In genomic region chr3:126540946-126541627, GRCh38 we compare ENCODE assay signal across 1 cellular context.
TF ChIP-seq lines count a peak whose summit lies in the region.

No MANE protein-coding gene starts in this region.

TF ChIP-seq in IMR-90, 13 proteins besides CTCF, POLR2A, EP300 and RAD21:
- TF ChIP-seq NFE2L2 (IDR thresholded peaks at IDR 0.05; ENCODE audit: low read depth, low read length), result no peak
- no peak for TF ChIP-seq SMC3 (IDR thresholded peaks at IDR 0.05; ENCODE audit: low read depth, low read length)
- TF ChIP-seq BHLHE40 (IDR thresholded peaks at IDR 0.05; ENCODE audit: low read depth, low read length), result no peak
- TF ChIP-seq MXI1 (IDR thresholded peaks at IDR 0.05; ENCODE audit: borderline replicate concordance, low read depth, low read length), result no peak
- TF ChIP-seq MAZ (IDR thresholded peaks at IDR 0.05; ENCODE audit: borderline replicate concordance, low read depth, low read length), result no peak
- no peak for TF ChIP-seq CEBPB (IDR thresholded peaks at IDR 0.05; ENCODE audit: low read depth, low read length)
- TF ChIP-seq FOS (IDR thresholded peaks at IDR 0.05; ENCODE audit: low read depth, low read length), result no peak
- no peak for TF ChIP-seq RFX5 (IDR thresholded peaks at IDR 0.05; ENCODE audit: low read depth, low read length)
- TF ChIP-seq MAFK (IDR thresholded peaks at IDR 0.05; ENCODE audit: low read depth, low read length), result no peak
- no peak for TF ChIP-seq USF2 (IDR thresholded peaks at IDR 0.05; ENCODE audit: low read depth, low read length)
- no peak for TF ChIP-seq RCOR1 (IDR thresholded peaks at IDR 0.05; ENCODE audit: insufficient replicate concordance, low read length)
- TF ChIP-seq ELK1 (IDR thresholded peaks at IDR 0.05; ENCODE audit: borderline replicate concordance, low read depth, low read length), result no peak
- TF ChIP-seq CHD1 (IDR thresholded peaks at IDR 0.05; ENCODE audit: low read depth, low read length), result no peak
